In the genomic region with DNA sequence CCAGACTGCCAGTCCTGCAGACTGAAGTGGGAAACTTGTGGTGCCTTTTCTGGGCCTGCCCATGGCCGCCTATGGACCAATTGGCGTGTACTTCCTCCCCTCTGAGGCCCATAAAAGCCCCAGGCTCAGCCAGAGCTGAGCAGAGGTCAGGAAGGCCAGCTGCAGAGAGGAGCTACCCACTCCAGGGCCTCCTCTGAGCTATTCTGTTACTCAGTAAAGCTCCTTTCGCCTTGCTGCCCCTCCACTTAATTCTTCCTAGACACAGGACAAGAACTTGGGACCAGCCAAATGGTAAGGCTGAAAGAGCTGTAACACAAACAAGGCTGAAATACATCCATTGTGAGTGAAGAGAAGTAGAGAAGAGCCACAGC, we compare ENCODE assay signal across 21 cellular contexts.
"Had no signal": no experiment of that assay in that cellular context is flagged by ENCODE, and none has a peak within 500 bp of the region (broad histone marks: within the 10 kb centered on the region; RNA-seq: fewer than 3 reads in every experiment).

No MANE protein-coding gene starts in this region.

- ATAC-seq: left lung; mucosa of descending colon; naive thymus-derived CD4-positive, alpha-beta T cell; natural killer cell treated with Interleukin-12 subunit alpha and Interleukin-12 subunit beta and Interleukin-15 and Interleukin-18, amount 100 ng/mL, for 72 hours had no signal

- H3K4me3 ChIP-seq: left lung, lung, mucosa of descending colon, ovary, right atrium auricular region, right lobe of liver, skin epidermis, suprapubic skin, thoracic aorta, tibial artery, uterus had no signal

- H3K27ac ChIP-seq: left lung, ovary, right atrium auricular region, right lobe of liver, skin epidermis, suprapubic skin, thoracic aorta, tibial artery, uterus had no signal

- H3K36me3 ChIP-seq: left lung, ovary, right atrium auricular region, right lobe of liver, suprapubic skin, thoracic aorta, tibial artery, uterus had no signal

- H3K4me1 ChIP-seq: left lung, right atrium auricular region, right lobe of liver, suprapubic skin, tibial artery, uterus had no signal

- DNase-seq: hippocampal formation; left colon; left lung; midbrain; naive thymus-derived CD4-positive, alpha-beta T cell; ovary; right lobe of liver; stimulated activated CD4-positive, alpha-beta T cell treated with anti-CD3 and anti-CD28 coated beads, Interleukin-12 subunit alpha, Interleukin-12 subunit beta, amount 100 ng/mL, for 4 hours; stimulated activated CD4-positive, alpha-beta T cell treated with anti-CD3 and anti-CD28 coated beads, Interleukin-15, amount 100 ng/mL, for 24 hours; stimulated activated CD4-positive, alpha-beta T cell treated with anti-CD3 and anti-CD28 coated beads, Interleukin-2, amount 100 ng/mL, for 24 hours; stimulated activated CD4-positive, alpha-beta T cell treated with anti-CD3 and anti-CD28 coated beads, Interleukin-4, amount 100 ng/mL, for 1 hour; stimulated activated naive CD4-positive, alpha-beta T cell; tibial artery; uterus had no signal

- H3K9me3 ChIP-seq: right lobe of liver, uterus had no signal

- H3K27me3 ChIP-seq: left lung, ovary, right atrium auricular region, right lobe of liver, suprapubic skin, tibial artery, uterus had no signal
